Comparison of ENCODE assay signal across 9 cellular contexts in the genomic region with DNA sequence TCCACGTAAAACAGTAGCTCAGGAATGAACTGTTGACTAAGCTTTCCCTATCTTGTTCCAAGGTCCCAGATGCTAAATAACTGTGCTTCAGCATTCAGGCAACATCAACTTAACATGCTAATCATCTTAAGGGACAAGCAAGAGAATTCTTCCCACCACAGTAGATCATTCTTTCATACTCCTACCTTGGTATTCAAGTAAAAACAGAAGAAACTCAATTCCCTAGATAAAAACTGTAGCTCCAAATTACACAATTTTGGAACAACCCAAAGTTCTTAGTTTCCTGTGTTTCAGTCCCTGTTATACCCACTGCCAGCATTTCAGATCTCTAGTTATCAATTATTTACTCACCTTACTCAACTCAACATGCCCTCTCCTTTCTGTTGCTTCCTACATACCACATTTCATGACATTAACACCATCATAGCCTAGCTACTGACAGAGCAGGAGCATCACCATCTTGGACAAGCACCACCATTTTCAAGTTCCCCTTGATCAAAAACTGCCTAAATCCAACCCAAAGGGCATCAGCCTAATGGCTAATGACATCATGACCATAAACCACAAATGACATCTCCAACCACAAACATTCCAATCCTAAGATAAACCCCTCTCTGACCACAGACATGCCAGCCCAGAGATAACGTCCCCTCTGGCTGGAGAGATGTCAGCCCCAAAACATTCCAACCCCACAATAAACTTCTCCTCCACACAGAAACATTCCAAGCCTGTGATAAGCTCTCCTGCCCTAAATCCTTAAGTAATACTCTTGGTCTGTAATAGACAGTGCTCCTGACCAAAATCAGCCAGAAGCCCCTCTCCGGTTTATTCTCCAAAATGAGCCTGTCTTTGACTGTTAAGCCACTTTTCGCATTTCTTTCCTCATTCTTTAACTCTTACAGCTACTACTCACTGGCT.
DNase-seq lines count a peak whose midpoint lies in the region; ATAC-seq, FAIRE-seq and TF ChIP-seq lines count a peak whose summit lies in the region.
"Had no signal": no experiment of that assay in that cellular context is flagged by ENCODE, and none has a peak within 500 bp of the region (broad histone marks: within the 10 kb centered on the region; RNA-seq: fewer than 3 reads in every experiment).

No MANE protein-coding gene starts in this region.

- POLR2A ChIA-PET in AG04449 (lab: Yijun Ruan, JAX), result interaction anchor here (0.7 to 1.4 kb wide), 6 partner anchors 21 to 78 kb away, joined by 3 to 7 read pairs (median 3); no protein-coding TSS in a partner anchor

- peak overlapping the region; percentile 85 for H3K27ac Mint-ChIP-seq in HFFc6

- no peaks in the 10 kb centered on the region for H3K79me2 ChIP-seq in keratinocyte (ENCODE audit: control insufficient read depth, insufficient read depth, low read length)

- dilution Hi-C loops in keratinocyte (cut with MboI; ENCODE audit: extremely low pct_ligation_motif_present, low sequenced_read_pairs), result loop anchor here (25.0 kb wide), 1 partner anchor 111 kb away; no protein-coding TSS in a partner anchor

- peak overlapping the region; percentile 61 for H3K4me3 Mint-ChIP-seq in HFFc6

- H3K36me3 ChIP-seq in keratinocyte (ENCODE audit: control insufficient read depth in 2 of 2, extremely low read depth in 1 of 2, insufficient read depth in 2 of 2, low read length in 2 of 2), result no peaks in the 10 kb centered on the region

- H3K27ac ChIP-seq in keratinocyte (ENCODE audit: control insufficient read depth, insufficient read depth, low read length), result no peak overlapping the region

- no peak for ATAC-seq in GM21360 (IDR thresholded peaks at IDR 0.05; ENCODE audit: unreplicated experiment)

- peaks cover 12% of the 10 kb centered on the region for H3K4me1 ChIP-seq in keratinocyte (ENCODE audit: control insufficient read depth, extremely low read depth, insufficient read depth, low read length)

- peaks cover 60% of the 10 kb centered on the region for H3K4me1 Mint-ChIP-seq in HFFc6 (ENCODE audit: low read depth)

- peaks cover 5% of the 10 kb centered on the region; the same call in 1 of the 2 replicates for H3K36me3 Mint-ChIP-seq in HFFc6 (ENCODE audit: low read depth)

- H3K9ac ChIP-seq in keratinocyte (ENCODE audit: control insufficient read depth, extremely low read depth, insufficient read depth, low read length), result no peak overlapping the region

- TF ChIP-seq CTCF in AG04449 (IDR thresholded peaks at IDR 0.05; ENCODE audit: insufficient read depth, low read length, missing control alignments) (no peak), HFFc6 (IDR thresholded peaks at IDR 0.05) (no peak), WI38 (IDR thresholded peaks at IDR 0.05; ENCODE audit: low read depth, low read length) (no peak), keratinocyte (optimal IDR thresholded peaks at IDR 0.05 in 1 of 3, IDR thresholded peaks at IDR 0.05 in 1 of 3, conservative IDR thresholded peaks at IDR 0.05 in 1 of 3; ENCODE audit: extremely low read depth in 1 of 3, insufficient read depth in 2 of 3, low read length in 3 of 3) (no peak)

- CTCF ChIA-PET in AG04449 (lab: Yijun Ruan, JAX), result interaction anchor here (0.8 to 2.1 kb wide), 6 partner anchors 10 to 223 kb away, joined by 3 to 5 read pairs (median 4); no protein-coding TSS in a partner anchor

- peak overlapping the region; percentile 29 for H3K4me2 ChIP-seq in keratinocyte (ENCODE audit: control insufficient read depth, extremely low read depth, insufficient read depth, low read depth, low read length)

- H3K9me3 ChIP-seq in keratinocyte (ENCODE audit: control insufficient read depth, low read depth, low read length), result no peaks in the 10 kb centered on the region

- peaks cover 2% of the 10 kb centered on the region for H3K27me3 Mint-ChIP-seq in HFFc6 (ENCODE audit: insufficient read depth)

- no peaks in the 10 kb centered on the region for H3K9me1 ChIP-seq in keratinocyte (ENCODE audit: control insufficient read depth, extremely low read depth, insufficient read depth, low read length)

- no peaks in the 10 kb centered on the region for H3K27me3 ChIP-seq in keratinocyte (ENCODE audit: control insufficient read depth, extremely low read depth, insufficient read depth, low read length)

- no peaks in the 10 kb centered on the region for H4K20me1 ChIP-seq in keratinocyte (ENCODE audit: control insufficient read depth, extremely low read depth, insufficient read depth, low read length)

- no peaks in the 10 kb centered on the region for H3K9me3 Mint-ChIP-seq in HFFc6

- H3K4me3 ChIP-seq in AG04449 (ENCODE audit: low read depth, low read length) (no peak overlapping the region), WI38 (ENCODE audit: low read depth, low read length) (peak overlapping the region; percentile 16; the same call in 1 of the 2 replicates), keratinocyte (ENCODE audit: control insufficient read depth in 2 of 3, extremely low read depth in 1 of 3, insufficient read depth in 2 of 3, low read depth in 1 of 3, low read length in 3 of 3) (no peak overlapping the region)

- H2AFZ ChIP-seq in keratinocyte (ENCODE audit: control insufficient read depth, low read length), result no peak overlapping the region

- peak; percentile 34 for FAIRE-seq in keratinocyte (lab: Jason Lieb, UNC)

- DNase-seq in AG04449 (ENCODE audit: low read depth, low spot score) (peak; percentile 93), HFFc6 (peak; percentile 93), keratinocyte (ENCODE audit: low read depth, low spot score) (peak; percentile 40), NCI-H2171 (lab: John Stamatoyannopoulos, UW) (no peak), cerebellar cortex (ENCODE audit: low spot score) (no peak)
- DNase-seq in stimulated activated CD8-positive, alpha-beta memory T cell treated with anti-CD3 and anti-CD28 coated beads, Interleukin-4, amount 100 ng/mL, for 48 hours, result no peak
- DNase-seq: NCI-H1105 treated with DMSO at 0.1 percent for 48 hours had no signal

Comparison
In these comparisons a context has a peak if more than half of its experiments do, and no peak if none do; other contexts are left out.
1. DNase-seq: peak in AG04449 (single experiment), HFFc6 (single experiment) and keratinocyte (single experiment); none in NCI-H2171 (single experiment), cerebellar cortex (single experiment) and stimulated activated CD8-positive, alpha-beta memory T cell treated with anti-CD3 and anti-CD28 coated beads, Interleukin-4, amount 100 ng/mL, for 48 hours (single experiment).